21 cellular contexts compared by ENCODE assay signal in the genomic region with DNA sequence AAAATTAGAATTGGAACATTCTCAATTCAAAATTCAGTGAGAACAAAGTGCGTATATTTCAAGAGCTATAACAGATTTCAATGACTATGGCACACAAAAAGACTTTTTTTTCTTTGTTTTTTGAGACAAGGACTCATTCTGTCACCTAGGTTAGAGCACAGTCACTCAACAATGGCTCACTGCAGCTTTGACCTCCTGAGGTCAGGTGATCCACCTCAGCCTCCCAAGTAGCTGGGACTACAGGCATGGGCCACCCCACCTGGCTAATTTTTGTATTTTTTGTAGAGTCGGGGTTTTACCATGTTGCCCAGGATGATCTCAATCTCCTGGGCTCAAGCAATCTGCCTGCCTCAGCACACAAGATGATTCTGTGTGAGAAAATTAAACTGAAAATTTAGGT.
"Had no signal": no experiment of that assay in that cellular context is flagged by ENCODE, and none has a peak within 500 bp of the region (broad histone marks: within the 10 kb centered on the region; RNA-seq: fewer than 3 reads in every experiment).

No MANE protein-coding gene starts in this region.

- H3K27me3 Mint-ChIP-seq: activated CD4-positive, alpha-beta T cell treated with anti-CD3 and anti-CD28 coated beads, Interleukin-2, amount 10 ng/mL, durations not matched to agents 24 days and 14 days; type B pancreatic cell had no signal

- ATAC-seq: activated CD4-positive, CD25-positive, alpha-beta regulatory T cell treated with anti-CD3 and anti-CD28 coated beads, Interleukin-2, amount 50 U/mL, for 24 hours; activated T-cell treated with anti-CD3 and anti-CD28 coated beads, Interleukin-2, amount 50 U/mL, for 4 hours; heart left ventricle; left lobe of liver; lower lobe of right lung; mucosa of descending colon had no signal

- H3K27ac ChIP-seq: lower lobe of right lung, neural progenitor cell had no signal

- H3K4me3 ChIP-seq: heart left ventricle, lower lobe of right lung, mucosa of descending colon, neural progenitor cell, spleen, thoracic aorta had no signal

- H3K4me1 ChIP-seq: neural progenitor cell had no signal

- H3K9me3 ChIP-seq: heart left ventricle, lower lobe of right lung, mucosa of descending colon, spleen, thoracic aorta had no signal

- H3K27me3 ChIP-seq: heart left ventricle, neural progenitor cell, spleen had no signal

- H3K9me3 Mint-ChIP-seq: activated CD4-positive, alpha-beta T cell treated with anti-CD3 and anti-CD28 coated beads, Interleukin-2, amount 10 ng/mL, durations not matched to agents 24 days and 14 days; activated naive CD4-positive, alpha-beta T cell treated with anti-CD3 and anti-CD28 coated beads for 36 hours; activated T-cell treated with anti-CD3 and anti-CD28 coated beads, Interleukin-2, amount 50 U/mL, for 4 hours; neural progenitor cell; type B pancreatic cell had no signal

- DNase-seq: activated CD4-positive, alpha-beta T cell treated with anti-CD3 and anti-CD28 coated beads, Interleukin-2, amount 10 ng/mL, durations not matched to agents 24 days and 14 days; activated CD8-positive, alpha-beta memory T cell treated with anti-CD3 and anti-CD28 coated beads for 24 hours; activated CD8-positive, alpha-beta memory T cell treated with anti-CD3 and anti-CD28 coated beads, Interleukin-2, amount 50 U/mL, for 48 hours; activated effector memory CD4-positive, alpha-beta T cell treated with Interleukin-2 at 50 U/mL for 16 hours; activated naive CD4-positive, alpha-beta T cell treated with anti-CD3 and anti-CD28 coated beads for 36 hours; activated T-cell treated with anti-CD3 and anti-CD28 coated beads, Interleukin-2, amount 50 U/mL, for 4 hours; cortex of kidney; heart left ventricle; kidney; lower lobe of right lung; mesendoderm; mucosa of descending colon; posterior cingulate gyrus; spleen; stimulated activated CD4-positive, alpha-beta T cell treated with anti-CD3 and anti-CD28 coated beads, Interleukin-4, amount 100 ng/mL, for 1 hour; stimulated activated naive CD4-positive, alpha-beta T cell treated with Interleukin-2 at 50 U/mL for 16 hours had no signal

- H2AFZ ChIP-seq: neural progenitor cell had no signal

- H3K36me3 ChIP-seq: lower lobe of right lung, neural progenitor cell, thoracic aorta had no signal

- FAIRE-seq: kidney had no signal

- H3K4me3 Mint-ChIP-seq: activated CD4-positive, alpha-beta T cell treated with anti-CD3 and anti-CD28 coated beads, Interleukin-2, amount 10 ng/mL, durations not matched to agents 24 days and 14 days; activated naive CD4-positive, alpha-beta T cell treated with anti-CD3 and anti-CD28 coated beads for 36 hours; activated T-cell treated with anti-CD3 and anti-CD28 coated beads, Interleukin-2, amount 50 U/mL, for 4 hours; neural progenitor cell; type B pancreatic cell had no signal

- H3K27ac Mint-ChIP-seq: activated CD4-positive, alpha-beta T cell treated with anti-CD3 and anti-CD28 coated beads, Interleukin-2, amount 10 ng/mL, durations not matched to agents 24 days and 14 days; activated naive CD4-positive, alpha-beta T cell treated with anti-CD3 and anti-CD28 coated beads for 36 hours; neural progenitor cell; type B pancreatic cell had no signal

- H3K4me2 ChIP-seq: neural progenitor cell had no signal

- H3K9ac ChIP-seq: neural progenitor cell had no signal
